In genomic region chr14:28163261-28163660, GRCh38 we compare ENCODE assay signal across 29 cellular contexts.
DNase-seq lines count a peak whose midpoint lies in the region; ATAC-seq and TF ChIP-seq lines count a peak whose summit lies in the region.
"Had no signal": no experiment of that assay in that cellular context is flagged by ENCODE, and none has a peak within 500 bp of the region (broad histone marks: within the 10 kb centered on the region; RNA-seq: fewer than 3 reads in every experiment).

No MANE protein-coding gene starts in this region.

- H4K8ac ChIP-seq in mesendoderm (ENCODE audit: low read depth, low read length) = no peak overlapping the region

- H3K4me2 ChIP-seq in mesendoderm (ENCODE audit: low read length) (no peak overlapping the region), MM.1S (ENCODE audit: low read depth, low read length) (no peak overlapping the region), GM23248 (ENCODE audit: unreplicated experiment) (no peak overlapping the region)
- H3K4me2 ChIP-seq: A549; BLaER1 treated with 17β-estradiol and CSF1 and Interleukin-3, amounts not matched to agents 10 nM and 100 nM; KMS-11 had no signal

- H2BK5ac ChIP-seq in mesendoderm (ENCODE audit: low read length) = no peak overlapping the region

- no peak overlapping the region for H3K56ac ChIP-seq in mesendoderm (ENCODE audit: low read length)

- no peak for TF ChIP-seq CTCF in MM.1S (IDR thresholded peaks at IDR 0.05; ENCODE audit: low read length)
- no peak for TF ChIP-seq CTCF in Peyer's patch (IDR thresholded peaks at IDR 0.05)

- no peak overlapping the region for H2BK15ac ChIP-seq in mesendoderm (replicated peaks; ENCODE audit: low read depth)

- H4K5ac ChIP-seq in mesendoderm (ENCODE audit: low read length) = no peak overlapping the region

- H3K4me3 ChIP-seq in mesendoderm (ENCODE audit: low read length) (no peak overlapping the region), MM.1S (ENCODE audit: low read length) (no peak overlapping the region), GM23248 (no peak overlapping the region), Peyer's patch (no peak overlapping the region)
- H3K4me3 ChIP-seq: A549; BLaER1 treated with 17β-estradiol and CSF1 and Interleukin-3, amounts not matched to agents 10 nM and 100 nM; GM12878; HAP-1; SJSA1 had no signal

- H3K4me1 ChIP-seq in mesendoderm (ENCODE audit: control insufficient read depth, low read depth, low read length) (no peaks in the 10 kb centered on the region), MM.1S (ENCODE audit: low read length) (no peaks in the 10 kb centered on the region), GM23248 (ENCODE audit: insufficient read depth) (no peaks in the 10 kb centered on the region), Peyer's patch (no peaks in the 10 kb centered on the region)
- H3K4me1 ChIP-seq: A549; BLaER1 treated with 17β-estradiol and CSF1 and Interleukin-3, amounts not matched to agents 10 nM and 100 nM; HAP-1; SJSA1 had no signal

- no peak overlapping the region for H2AK5ac ChIP-seq in mesendoderm (ENCODE audit: low read length)

- DNase-seq in DMS79 treated with DMSO at 0.1 percent for 48 hours (lab: John Stamatoyannopoulos, UW) (peak; percentile 73), NCI-H2227 (lab: John Stamatoyannopoulos, UW; ENCODE audit: unreplicated experiment) (peak; percentile 82), NCI-H82 treated with DMSO at 0.1 percent for 48 hours (lab: John Stamatoyannopoulos, UW; ENCODE audit: unreplicated experiment) (peak; percentile 78), mesendoderm (peak; percentile 6), MM.1S (no peak), GM23248 (no peak), Peyer's patch (no peak)
- DNase-seq: AML-193; CD4-positive, alpha-beta T cell; DMS53; EL; GDM1; GOT3; HFFc6; NCI-H1048; NCI-H2029 treated with DMSO at 0.1 percent for 48 hours; NCI-H2171 treated with DMSO at 0.1 percent for 48 hours; NCI-H446; NCI-H526 treated with DMSO at 0.1 percent for 48 hours; T-helper 1 cell had no signal

- H3K27me3 ChIP-seq in mesendoderm (ENCODE audit: insufficient read depth, low read length, poor library complexity) = no peaks in the 10 kb centered on the region
- no peaks in the 10 kb centered on the region for H3K27me3 ChIP-seq in MM.1S (replicated peaks; ENCODE audit: insufficient read depth, low read length)
- no peaks in the 10 kb centered on the region for H3K27me3 ChIP-seq in GM23248 (replicated peaks; ENCODE audit: insufficient read depth)
- no peaks in the 10 kb centered on the region for H3K27me3 ChIP-seq in Peyer's patch
- H3K27me3 ChIP-seq: BLaER1 treated with 17β-estradiol and CSF1 and Interleukin-3, amounts not matched to agents 10 nM and 100 nM; SJSA1 had no signal

- H3K9me2 ChIP-seq in MM.1S (replicated peaks; ENCODE audit: insufficient read depth, low read length) (no peaks in the 10 kb centered on the region), GM23248 (ENCODE audit: insufficient read depth) (no peaks in the 10 kb centered on the region)

- no peaks in the 10 kb centered on the region for H4K20me1 ChIP-seq in MM.1S (ENCODE audit: insufficient read depth, low read length)
- H4K20me1 ChIP-seq in GM23248 (ENCODE audit: insufficient read depth) = no peaks in the 10 kb centered on the region
- H4K20me1 ChIP-seq: BLaER1 treated with 17β-estradiol and CSF1 and Interleukin-3, amounts not matched to agents 10 nM and 100 nM had no signal

- no peak overlapping the region for H3K18ac ChIP-seq in mesendoderm (ENCODE audit: low read length)

- in situ Hi-C loops in GM23248 (cut with MboI) = no loop called here

- TF ChIP-seq POLR2A in Peyer's patch (IDR thresholded peaks at IDR 0.05) = no peak

- H3K79me2 ChIP-seq in mesendoderm (ENCODE audit: control insufficient read depth, insufficient read depth, low read length) (no peaks in the 10 kb centered on the region), MM.1S (ENCODE audit: low read length) (no peaks in the 10 kb centered on the region), GM23248 (ENCODE audit: insufficient read depth) (no peaks in the 10 kb centered on the region)

- H3K9me3 ChIP-seq in MM.1S (replicated peaks; ENCODE audit: insufficient read depth, low read length) (no peaks in the 10 kb centered on the region), GM23248 (ENCODE audit: low read depth) (peaks cover 7% of the 10 kb centered on the region), Peyer's patch (peaks cover 0 to 5% (median 0%) of the 10 kb centered on the region in 4 donors)
- H3K9me3 ChIP-seq: HAP-1, SJSA1 had no signal

- no peak for ATAC-seq in HG03520 (IDR thresholded peaks at IDR 0.05; ENCODE audit: unreplicated experiment)
- ATAC-seq: A549, GM12878, Right ventricle myocardium inferior had no signal

- H3K27ac ChIP-seq in mesendoderm (ENCODE audit: low read depth, low read length) = no peak overlapping the region
- H3K27ac ChIP-seq in MM.1S (ENCODE audit: low read length) = no peak overlapping the region
- no peak overlapping the region for H3K27ac ChIP-seq in GM23248
- H3K27ac ChIP-seq in Peyer's patch = no peak overlapping the region
- H3K27ac ChIP-seq: A549; BLaER1 treated with 17β-estradiol and CSF1 and Interleukin-3, amounts not matched to agents 10 nM and 100 nM; HL-60; KMS-11; SJSA1 had no signal

- no peaks in the 10 kb centered on the region for H3K79me1 ChIP-seq in mesendoderm (ENCODE audit: low read length)

- H3K9ac ChIP-seq in mesendoderm (ENCODE audit: low read length) = no peak overlapping the region
- no peak overlapping the region for H3K9ac ChIP-seq in MM.1S (ENCODE audit: low read length)
- no peak overlapping the region for H3K9ac ChIP-seq in GM23248
- H3K9ac ChIP-seq: BLaER1 treated with 17β-estradiol and CSF1 and Interleukin-3, amounts not matched to agents 10 nM and 100 nM; KMS-11 had no signal

- H3F3A ChIP-seq in MM.1S (ENCODE audit: insufficient read depth, low read length) (no peaks in the 10 kb centered on the region), GM23248 (ENCODE audit: insufficient read depth) (no peaks in the 10 kb centered on the region)

- WGBS in mesendoderm (ENCODE audit: extremely low coverage, insufficient coverage, low lambda C conversion rate) = no CpG with 5 or more reads among the region's 2 CpGs
- 31 to 42% methylated on average over 2 of the region's 2 CpGs for WGBS in GM23248 (ENCODE audit: low coverage in 1 of 2, low lambda C conversion rate in 2 of 2, missing lambda C conversion rate in 2 of 2), 2 experiments

- no peak overlapping the region for H3K23ac ChIP-seq in mesendoderm (ENCODE audit: low read length)

- no peak overlapping the region for H3K4ac ChIP-seq in mesendoderm (ENCODE audit: low read depth, low read length)

- H3K36me3 ChIP-seq in mesendoderm (ENCODE audit: control insufficient read depth, insufficient read depth, low read length) (no peaks in the 10 kb centered on the region), MM.1S (replicated peaks; ENCODE audit: insufficient read depth, low read length) (no peaks in the 10 kb centered on the region), GM23248 (ENCODE audit: low read depth) (no peaks in the 10 kb centered on the region), Peyer's patch (no peaks in the 10 kb centered on the region)
- H3K36me3 ChIP-seq: BLaER1 treated with 17β-estradiol and CSF1 and Interleukin-3, amounts not matched to agents 10 nM and 100 nM; HAP-1; SJSA1 had no signal

- H2AFZ ChIP-seq in MM.1S (ENCODE audit: low read length) = no peak overlapping the region
- no peak overlapping the region for H2AFZ ChIP-seq in GM23248

- H2BK120ac ChIP-seq in mesendoderm (ENCODE audit: low read depth, low read length) = no peak overlapping the region

Comparison
In these comparisons a context has a peak if more than half of its experiments do, and no peak if none do; other contexts are left out.
1. DNase-seq: peak in DMS79 treated with DMSO at 0.1 percent for 48 hours (single experiment), NCI-H2227 (single experiment), NCI-H82 treated with DMSO at 0.1 percent for 48 hours (single experiment) and mesendoderm (single experiment); none in MM.1S (single experiment), GM23248 (single experiment) and Peyer's patch (0 of 3).